Comparison of ENCODE assay signal across 1 cellular context in genomic region chr6:79076881-79077641, GRCh38.
TF ChIP-seq lines count a peak whose summit lies in the region.

No MANE protein-coding gene starts in this region.

TF ChIP-seq in K562, 482 proteins besides CTCF, POLR2A, EP300 and RAD21 (continued from another document and continues in another):
- TF ChIP-seq PATZ1 (CRISPR knock-in tag; IDR thresholded peaks at IDR 0.05; ENCODE audit: borderline replicate concordance) (no peak), ZBTB8A (IDR thresholded peaks at IDR 0.05; ENCODE audit: partially characterized antibody) (no peak), HNRNPLL (IDR thresholded peaks at IDR 0.05; ENCODE audit: low read depth, low read length, poor library complexity, severe bottlenecking) (peak; percentile 34), PBX2 (CRISPR knock-in tag; IDR thresholded peaks at IDR 0.05; ENCODE audit: low read depth) (no peak), PBX2 (tag; conservative IDR thresholded peaks at IDR 0.05; ENCODE audit: low read depth) (no peak), ZNF121 (CRISPR knock-in tag; conservative IDR thresholded peaks at IDR 0.05) (no peak), ZNF224 (CRISPR knock-in tag; IDR thresholded peaks at IDR 0.05) (no peak), TEAD2 (tag; IDR thresholded peaks at IDR 0.05) (no peak), SUPT5H (IDR thresholded peaks at IDR 0.05) (peak; percentile 38), ZNF324 (CRISPR knock-in tag; IDR thresholded peaks at IDR 0.05) (no peak), EHMT2 (IDR thresholded peaks at IDR 0.05) (no peak), SNIP1 (IDR thresholded peaks at IDR 0.05; ENCODE audit: low read depth) (no peak), TAF1 (IDR thresholded peaks at IDR 0.05; ENCODE audit: control insufficient read depth, extremely low read depth, insufficient read depth, low read length, severe bottlenecking) (peak; percentile 86), FOXK2 (conservative IDR thresholded peaks at IDR 0.05 in 1 of 2, IDR thresholded peaks at IDR 0.05 in 1 of 2; ENCODE audit: low read depth in 2 of 2) (no peak), TRIM24 (IDR thresholded peaks at IDR 0.05) (no peak), KAT2B (IDR thresholded peaks at IDR 0.05; ENCODE audit: low read depth, low read length) (no peak), CREB3 (tag; conservative IDR thresholded peaks at IDR 0.05; ENCODE audit: low read depth) (0 out of 2 replicates have a peak, but pooled peaks have one; percentile 53), ZNF3 (CRISPR knock-in tag; IDR thresholded peaks at IDR 0.05) (no peak), ZNF398 (CRISPR knock-in tag; IDR thresholded peaks at IDR 0.05) (no peak), TRIM28 (IDR thresholded peaks at IDR 0.05) (no peak), ZNF311 (CRISPR knock-in tag; IDR thresholded peaks at IDR 0.05) (no peak), RFX1 (IDR thresholded peaks at IDR 0.05) (no peak), KDM2B (CRISPR knock-in tag; IDR thresholded peaks at IDR 0.05) (no peak), PPARD (CRISPR knock-in tag; IDR thresholded peaks at IDR 0.05) (no peak), LCOR (CRISPR knock-in tag; IDR thresholded peaks at IDR 0.05) (no peak), ZKSCAN1 (IDR thresholded peaks at IDR 0.05; ENCODE audit: low read depth, low read length) (no peak), ZFP91 (CRISPR knock-in tag; IDR thresholded peaks at IDR 0.05) (no peak), DNMT1 (IDR thresholded peaks at IDR 0.05) (no peak), POLR2H (tag; IDR thresholded peaks at IDR 0.05; ENCODE audit: low read depth) (peak; percentile 41), KAT7 (CRISPR knock-in tag; IDR thresholded peaks at IDR 0.05; ENCODE audit: borderline replicate concordance) (no peak), MAZ (CRISPR knock-in tag; conservative IDR thresholded peaks at IDR 0.05 in 1 of 2, IDR thresholded peaks at IDR 0.05 in 1 of 2) (peak in 1 of 2 experiments; percentile 45; a peak in 1 of 4 replicates), SETDB1 (IDR thresholded peaks at IDR 0.05; ENCODE audit: low read length) (no peak), GABPB2 (CRISPR knock-in tag; conservative IDR thresholded peaks at IDR 0.05) (no peak), PREB (CRISPR knock-in tag; IDR thresholded peaks at IDR 0.05) (no peak), ZNF561 (CRISPR knock-in tag; conservative IDR thresholded peaks at IDR 0.05) (no peak), TARDBP (IDR thresholded peaks at IDR 0.05) (no peak), KLF13 (tag; IDR thresholded peaks at IDR 0.05; ENCODE audit: borderline replicate concordance, low read depth) (peak; percentile 50; the same call in 1 of the 2 replicates), FIP1L1 (IDR thresholded peaks at IDR 0.05; ENCODE audit: low read depth, low read length, poor library complexity, severe bottlenecking) (no peak), POLR3G (IDR thresholded peaks at IDR 0.05; ENCODE audit: extremely low read depth, insufficient read length, insufficient replicate concordance) (no peak), ATF7 (IDR thresholded peaks at IDR 0.05) (peak; percentile 83), TEAD4 (IDR thresholded peaks at IDR 0.05; ENCODE audit: low read length) (no peak), TEAD4 (CRISPR knock-in tag; IDR thresholded peaks at IDR 0.05; ENCODE audit: borderline replicate concordance) (no peak), SIN3A (IDR thresholded peaks at IDR 0.05; ENCODE audit: borderline replicate concordance in 2 of 2, control insufficient read depth in 1 of 2, low read depth in 2 of 2, low read length in 2 of 2) (peak; percentile 26 to 39; a peak in 1 of 4 replicates), HMGXB4 (CRISPR knock-in tag; IDR thresholded peaks at IDR 0.05) (no peak), LEF1 (IDR thresholded peaks at IDR 0.05) (no peak), TSC22D4 (tag; IDR thresholded peaks at IDR 0.05) (no peak), IRF1 (CRISPR knock-in tag; IDR thresholded peaks at IDR 0.05; ENCODE audit: borderline replicate concordance) (no peak), MLLT1 (IDR thresholded peaks at IDR 0.05) (peak in 1 of 2 experiments; percentile 60; a peak in 2 of 4 replicates), RB1 (IDR thresholded peaks at IDR 0.05; ENCODE audit: low read depth) (peak; percentile 90; the same call in 1 of the 2 replicates), HMBOX1 (IDR thresholded peaks at IDR 0.05) (no peak), RFX7 (CRISPR knock-in tag; IDR thresholded peaks at IDR 0.05) (no peak), SREBF2 (CRISPR knock-in tag; IDR thresholded peaks at IDR 0.05) (no peak), TGIF2 (CRISPR knock-in tag; IDR thresholded peaks at IDR 0.05) (no peak), SMARCA4 (IDR thresholded peaks at IDR 0.05) (no peak), THAP7 (CRISPR knock-in tag; IDR thresholded peaks at IDR 0.05) (no peak)
